18 cellular contexts compared by ENCODE assay signal in the genomic region with DNA sequence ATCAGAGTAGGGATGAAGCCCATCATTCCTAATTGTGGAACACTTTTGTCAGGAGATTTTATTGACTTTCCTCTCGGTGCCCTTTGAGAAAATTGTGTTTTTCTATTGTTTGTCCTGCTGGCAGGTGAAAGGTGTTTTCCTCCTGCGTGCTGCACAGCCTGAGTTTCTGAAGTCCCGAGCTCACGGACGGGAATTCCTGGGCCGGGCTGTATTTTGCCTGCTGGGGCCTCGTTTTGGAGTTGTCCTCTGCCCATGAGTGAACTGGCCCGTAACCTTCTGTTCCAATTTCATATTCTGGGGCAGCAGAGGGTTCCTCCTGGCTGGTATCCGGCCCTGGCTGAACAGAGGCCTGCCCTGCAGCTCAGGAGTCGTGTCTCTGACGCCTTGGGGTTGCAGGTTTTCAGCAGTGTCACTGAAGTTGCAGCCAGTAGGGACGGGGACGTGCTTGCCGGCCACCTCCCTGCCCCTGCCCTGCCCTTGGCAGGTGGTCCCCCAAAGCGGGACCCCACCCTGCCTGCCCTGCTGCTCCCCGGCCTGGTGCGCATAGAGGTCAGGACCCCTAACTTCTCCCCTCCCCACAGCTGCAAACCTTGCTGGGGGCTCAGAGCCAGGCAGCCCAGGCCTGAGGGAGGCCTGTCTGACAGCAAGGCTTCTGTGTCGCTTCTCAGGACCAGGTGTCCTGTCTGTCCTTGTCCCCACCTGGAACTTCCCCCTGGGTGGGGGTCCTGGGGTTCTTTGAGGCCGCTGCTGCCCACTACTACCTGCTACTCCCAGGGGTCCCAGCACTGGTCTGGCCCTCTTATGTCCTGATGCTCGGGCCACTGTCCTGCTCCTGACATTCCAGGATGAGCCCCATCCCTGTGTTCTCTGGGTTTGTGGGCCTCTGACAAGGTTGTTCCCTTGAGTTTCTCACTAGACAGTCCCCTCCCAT. TPM values are rescaled to one million over a fixed set of nuclear protein-coding genes. Genes with fewer than 3 reads are reported as not detected.
DNase-seq lines count a peak whose midpoint lies in the region; ATAC-seq, FAIRE-seq and TF ChIP-seq lines count a peak whose summit lies in the region.
"Had no signal": no experiment of that assay in that cellular context is flagged by ENCODE, and none has a peak within 500 bp of the region (broad histone marks: within the 10 kb centered on the region; RNA-seq: fewer than 3 reads in every experiment).

No MANE protein-coding gene starts in this region.

- H3K4me1 ChIP-seq in IMR-90 (ENCODE audit: control insufficient read depth, insufficient read depth, low read length) (peaks cover 25% of the 10 kb centered on the region), HepG2 (ENCODE audit: insufficient read depth, low read length) (peaks cover 72% of the 10 kb centered on the region), sigmoid colon (peaks cover 0 to 85% (median 71%) of the 10 kb centered on the region in 4 donors)

- H3K27me3 ChIP-seq in IMR-90 (ENCODE audit: control insufficient read depth, insufficient read depth, low read length) (peaks cover 25% of the 10 kb centered on the region), HepG2 (ENCODE audit: control insufficient read depth in 1 of 2, insufficient read depth in 2 of 2, low read length in 2 of 2) (peaks cover 14 to 64% of the 10 kb centered on the region in 2 experiments), sigmoid colon (no peaks in the 10 kb centered on the region)
- H3K27me3 ChIP-seq: adrenal gland, gastrocnemius medialis, thyroid gland had no signal

- no peak overlapping the region for H3K27ac ChIP-seq in IMR-90 (ENCODE audit: insufficient read depth, low read length)
- no peak overlapping the region for H3K27ac ChIP-seq in HepG2 (ENCODE audit: extremely low read length, insufficient read depth, low read length)
- H3K27ac ChIP-seq in sigmoid colon, result peak overlapping the region; percentile 77 to 89 (median 81)
- H3K27ac ChIP-seq: gastrocnemius medialis, thyroid gland had no signal

- H3K9me1 ChIP-seq in IMR-90 (ENCODE audit: insufficient read depth, low read length), result no peaks in the 10 kb centered on the region

- H3K4me1 Mint-ChIP-seq in chondrocyte (ENCODE audit: low read depth), result peaks cover 10% of the 10 kb centered on the region
- H3K4me1 Mint-ChIP-seq: T-cell had no signal

- no peak for TF ChIP-seq CTCF in IMR-90 (conservative IDR thresholded peaks at IDR 0.05; ENCODE audit: low read depth, low read length)
- TF ChIP-seq CTCF in chondrocyte (IDR thresholded peaks at IDR 0.05), result no peak
- TF ChIP-seq CTCF in HepG2 (CRISPR knock-in tag; IDR thresholded peaks at IDR 0.05), result no peak
- TF ChIP-seq CTCF in sigmoid colon (IDR thresholded peaks at IDR 0.05), result no peak
- TF ChIP-seq CTCF in GM10266 (IDR thresholded peaks at IDR 0.05; ENCODE audit: control insufficient read depth, insufficient read depth, low read depth, missing control alignments), result no peak

- H2BK15ac ChIP-seq in IMR-90 (ENCODE audit: low read depth, low read length), result no peak overlapping the region; the same call in 2 of the 3 replicates

- 100% methylated on average over 4 of the region's 20 CpGs; no CpG with 5 or more reads in 1 of the 2 experiments for WGBS in IMR-90 (ENCODE audit: extremely low coverage in 2 of 2, insufficient read length in 1 of 2), 2 experiments
- WGBS in HepG2 (ENCODE audit: low lambda C conversion rate), result 11% methylated on average over 8 of the region's 20 CpGs
- 60 to 76% methylated on average over 20 of the region's 20 CpGs for WGBS in sigmoid colon, 2 donors

- H3K36me3 Mint-ChIP-seq in chondrocyte (ENCODE audit: low read depth), result no peaks in the 10 kb centered on the region
- H3K36me3 Mint-ChIP-seq: stimulated activated naive B cell treated with anti-CD40 and anti-IgM and Interleukin-4, amounts not matched to agents 10 μg/mL and 1 μg/mL and 100 μg/mL, for 72 hours; T-cell had no signal

- peak overlapping the region; percentile 62 for H2AK5ac ChIP-seq in IMR-90 (ENCODE audit: low read depth, low read length)

- intact Hi-C loops in IMR-90 (cut with micrococcal nuclease), result no loop called here
- intact Hi-C loops in HepG2 (cut with micrococcal nuclease; ENCODE audit: unreplicated experiment), result no loop called here
- intact Hi-C loops in sigmoid colon (cut with DNase I), result no loop called here

- H3K4me2 ChIP-seq in IMR-90 (ENCODE audit: low read depth, low read length), result no peak overlapping the region
- H3K4me2 ChIP-seq in HepG2 (ENCODE audit: low read depth, low read length), result peak overlapping the region; percentile 23; the same call in 1 of the 2 replicates

- CTCF ChIA-PET in IMR-90 (lab: Yijun Ruan, JAX), result interaction anchor here (1.0 kb wide), 1 partner anchor 150 kb away, joined by 3 read pairs; no protein-coding TSS in a partner anchor
- CTCF ChIA-PET in HepG2 (lab: Yijun Ruan, JAX; ENCODE audit: low intra/inter-chr PET ratio, low total read pairs), result no interaction called here

- H2BK120ac ChIP-seq in IMR-90 (ENCODE audit: low read depth, low read length), result no peak overlapping the region

- H2AFZ ChIP-seq in IMR-90 (replicated peaks; ENCODE audit: low read length, poor library complexity) (no peak overlapping the region), HepG2 (ENCODE audit: low read length) (no peak overlapping the region)

- H3K79me2 ChIP-seq in HepG2 (ENCODE audit: insufficient read depth, low read length), result no peaks in the 10 kb centered on the region

- H3K4ac ChIP-seq in IMR-90 (ENCODE audit: low read depth, low read length), result peak overlapping the region; percentile 25; the same call in 1 of the 2 replicates

- no peaks in the 10 kb centered on the region for H3K36me3 ChIP-seq in IMR-90 (ENCODE audit: control insufficient read depth, insufficient read depth, low read length)
- no peaks in the 10 kb centered on the region for H3K36me3 ChIP-seq in HepG2 (replicated peaks in 1 of 2; ENCODE audit: control insufficient read depth in 1 of 2, insufficient read depth in 2 of 2, low read length in 2 of 2)
- H3K36me3 ChIP-seq in sigmoid colon, result no peaks in the 10 kb centered on the region
- H3K36me3 ChIP-seq: adrenal gland, gastrocnemius medialis, thyroid gland had no signal

- H3K27ac Mint-ChIP-seq in chondrocyte (ENCODE audit: unreplicated experiment), result no peak overlapping the region
- H3K27ac Mint-ChIP-seq: stimulated activated naive B cell treated with anti-CD40 and anti-IgM and Interleukin-4, amounts not matched to agents 10 μg/mL and 1 μg/mL and 100 μg/mL, for 72 hours; T-cell had no signal

- POLR2A ChIA-PET in IMR-90 (lab: Charles Lee; ENCODE audit: unreplicated experiment), result interaction anchor here (0.6 kb wide), 1 partner anchor 260 kb away, joined by 3 read pairs; no protein-coding TSS in a partner anchor
- POLR2A ChIA-PET in HepG2 (lab: Yijun Ruan, JAX), result interaction anchor here (1.2 to 2.3 kb wide), 2 partner anchors 10 to 24 kb away, joined by 3 to 10 read pairs; no protein-coding TSS in a partner anchor

- dilution Hi-C loops in IMR-90 (cut with HindIII; ENCODE audit: low sequenced_read_pairs, unreplicated experiment), result no loop called here

- no peak for FAIRE-seq in HepG2 (lab: Jason Lieb, UNC)

- ATAC-seq in IMR-90 (ENCODE audit: low read depth) (no peak), HepG2 (no peak), HG03354 (IDR thresholded peaks at IDR 0.05; ENCODE audit: poor library complexity, severe bottlenecking, unreplicated experiment) (no peak), GM19452 (IDR thresholded peaks at IDR 0.05; ENCODE audit: unreplicated experiment) (no peak)
- ATAC-seq: gastrocnemius medialis, sciatic nerve, T-cell had no signal

- H2BK20ac ChIP-seq in IMR-90 (ENCODE audit: low read depth, low read length), result no peak overlapping the region

- TF ChIP-seq EP300 in HepG2 (IDR thresholded peaks at IDR 0.05; ENCODE audit: low read depth in 2 of 2, low read length in 2 of 2), result no peak
- no peak for TF ChIP-seq EP300 in HepG2 (CRISPR knock-in tag; IDR thresholded peaks at IDR 0.05; ENCODE audit: borderline replicate concordance)
- TF ChIP-seq EP300 in sigmoid colon (IDR thresholded peaks at IDR 0.05), result no peak

- H3K9me3 Mint-ChIP-seq in chondrocyte (ENCODE audit: low read depth), result no peaks in the 10 kb centered on the region
- H3K9me3 Mint-ChIP-seq: stimulated activated naive B cell treated with anti-CD40 and anti-IgM and Interleukin-4, amounts not matched to agents 10 μg/mL and 1 μg/mL and 100 μg/mL, for 72 hours; T-cell had no signal

- in situ Hi-C loops in IMR-90 (cut with MboI; ENCODE audit: low sequenced_read_pairs), result no loop called here
- in situ Hi-C loops in HepG2 (cut with HindIII; ENCODE audit: extremely low pct_ligation_motif_present, low pct_unique_long_range_greater_than_20kb), result no loop called here

- no peaks in the 10 kb centered on the region for H3K27me3 Mint-ChIP-seq in chondrocyte (ENCODE audit: low read depth)
- H3K27me3 Mint-ChIP-seq: T-cell had no signal

- H3K9ac ChIP-seq in IMR-90 (ENCODE audit: low read depth, low read length) (no peak overlapping the region), HepG2 (ENCODE audit: insufficient read depth, low read depth, low read length) (no peak overlapping the region)

- no peak for TF ChIP-seq RAD21 in IMR-90 (IDR thresholded peaks at IDR 0.05; ENCODE audit: low read length)
- TF ChIP-seq RAD21 in HepG2 (CRISPR knock-in tag; IDR thresholded peaks at IDR 0.05), result no peak

- DNase-seq in IMR-90, result no peak
- peak; percentile 38 for DNase-seq in chondrocyte (ENCODE audit: low spot score)
- DNase-seq in HepG2 (ENCODE audit: low spot score), result no peak
- peak; percentile 60 for DNase-seq in sigmoid colon
- DNase-seq in GM10266 (ENCODE audit: extremely low spot score), result no peak
- no peak for DNase-seq in activated naive CD4-positive, alpha-beta T cell treated with Interleukin-2 at 50 U/mL for 16 hours
- DNase-seq: activated CD4-positive, alpha-beta T cell treated with anti-CD3 and anti-CD28 coated beads, Interleukin-2, amount 50 U/mL, for 1 hour; activated gamma-delta T cell; central memory CD4-positive, alpha-beta T cell; gastrocnemius medialis; NCI-H345; stimulated activated naive B cell treated with anti-CD40 and anti-IgM and Interleukin-4, amounts not matched to agents 10 μg/mL and 1 μg/mL and 100 μg/mL, for 72 hours; T-cell; thyroid gland had no signal

- H2BK5ac ChIP-seq in IMR-90 (ENCODE audit: low read depth, low read length, poor library complexity, severe bottlenecking), result no peak overlapping the region

- H3K9me3 ChIP-seq in IMR-90 (ENCODE audit: control insufficient read depth, insufficient read depth, low read length), result no peaks in the 10 kb centered on the region
- H3K9me3 ChIP-seq in HepG2 (ENCODE audit: low read length), result no peaks in the 10 kb centered on the region
- H3K9me3 ChIP-seq in sigmoid colon, result no peaks in the 10 kb centered on the region
- H3K9me3 ChIP-seq: adrenal gland, gastrocnemius medialis, thyroid gland had no signal

- no peak overlapping the region for H3K18ac ChIP-seq in IMR-90 (ENCODE audit: low read depth, low read length)

- BruUV-seq in IMR-90 (replicated peaks; lab: Mats Ljungman, UMichigan) (no TSS peak), HepG2 (replicated peaks; lab: Mats Ljungman, UMichigan) (no TSS peak)

- H4K8ac ChIP-seq in IMR-90 (ENCODE audit: low read depth in 2 of 2, low read length in 2 of 2), result no peak overlapping the region

- TF ChIP-seq POLR2A in IMR-90 (IDR thresholded peaks at IDR 0.05; ENCODE audit: low read depth, low read length) (no peak), HepG2 (IDR thresholded peaks at IDR 0.05; ENCODE audit: insufficient read depth in 1 of 2, low read depth in 2 of 2, low read length in 2 of 2) (no peak), sigmoid colon (IDR thresholded peaks at IDR 0.05) (no peak)

- H4K20me1 ChIP-seq in IMR-90 (ENCODE audit: insufficient read depth, low read length) (peaks cover 10% of the 10 kb centered on the region; the same call in 1 of the 2 replicates), HepG2 (ENCODE audit: insufficient read depth, low read length) (no peaks in the 10 kb centered on the region)

- H4K91ac ChIP-seq in IMR-90 (ENCODE audit: insufficient read depth, low read depth, low read length), result peak overlapping the region; percentile 50; the same call in 1 of the 2 replicates

- no peak overlapping the region for H3K4me3 Mint-ChIP-seq in chondrocyte (ENCODE audit: unreplicated experiment)
- H3K4me3 Mint-ChIP-seq: stimulated activated naive B cell treated with anti-CD40 and anti-IgM and Interleukin-4, amounts not matched to agents 10 μg/mL and 1 μg/mL and 100 μg/mL, for 72 hours; T-cell had no signal

- H4K5ac ChIP-seq in IMR-90 (ENCODE audit: low read depth, low read length), result no peak overlapping the region

- H3K14ac ChIP-seq in IMR-90 (replicated peaks; ENCODE audit: low read depth, low read length), result no peak overlapping the region

- no peak overlapping the region for H2AK9ac ChIP-seq in IMR-90 (replicated peaks; ENCODE audit: low read depth, low read length, poor library complexity)

- H3K23ac ChIP-seq in IMR-90 (ENCODE audit: low read depth, low read length), result no peak overlapping the region

- H3K4me3 ChIP-seq in IMR-90 (ENCODE audit: insufficient read depth, low read depth, low read length) (no peak overlapping the region), HepG2 (replicated peaks in 1 of 3; ENCODE audit: insufficient read depth in 1 of 3, low read depth in 2 of 3, low read length in 3 of 3) (peak overlapping the region in 1 of 3 experiments; percentile 10; a peak in 1 of 6 replicates), sigmoid colon (no peak overlapping the region)
- H3K4me3 ChIP-seq: adrenal gland, gastrocnemius medialis, thyroid gland had no signal

- H3K79me1 ChIP-seq in IMR-90 (ENCODE audit: low read depth in 1 of 2, low read length in 2 of 2), result no peaks in the 10 kb centered on the region

- H3K56ac ChIP-seq in IMR-90 (ENCODE audit: extremely low read depth, insufficient read depth, low read length), result no peak overlapping the region

RNA-seq across cellular contexts. Expression of a gene that starts 49.0 kb away (rescaled TPM):
- 10.4 and 17.5 TPM in 2 replicates for total RNA-seq in IMR-90 (2012; rRNA removed)
- 21.7 and 27.4 TPM in 2 replicates for polyA plus RNA-seq in IMR-90 (2012; rRNA removed)
- 29.5 and 45.6 TPM in 2 replicates for polyA plus RNA-seq in IMR-90 (2012; cell fraction: cytosol; rRNA removed)
- polyA plus RNA-seq in IMR-90 (2012; cell fraction: nucleus; rRNA removed; ENCODE audit: low replicate concordance), result 26.6 and 28.5 TPM in 2 replicates
- 20.4 to 27.4 TPM (median 24.0 TPM) in 3 replicates for total RNA-seq in chondrocyte
- total RNA-seq in HepG2 (2016; rRNA removed; fragmentation: Illumina TruSeq; extraction: Trizol), result 47.1 and 51.5 TPM in 2 replicates
- total RNA-seq in HepG2 (2016; cell fraction: cytosol; rRNA removed; fragmentation: Illumina TruSeq; extraction: Trizol; ENCODE audit: low read depth), result 43.4 and 50.9 TPM in 2 replicates
- total RNA-seq in HepG2 (2016; cell fraction: insoluble cytoplasmic fraction; rRNA removed; fragmentation: Illumina TruSeq; extraction: Trizol), result 51.9 and 55.4 TPM in 2 replicates
- 31.2 and 37.8 TPM in 2 replicates for total RNA-seq in HepG2 (2016; cell fraction: membrane; rRNA removed; fragmentation: Illumina TruSeq; extraction: Trizol)
- 17.3 and 20.5 TPM in 2 replicates for total RNA-seq in HepG2 (2016; cell fraction: nucleus; rRNA removed; fragmentation: Illumina TruSeq; extraction: Trizol)
- 21.0 and 22.6 TPM in 2 replicates for polyA plus RNA-seq in HepG2 (2011; rRNA removed)
- polyA plus RNA-seq in HepG2 (2011; cell fraction: cytosol; rRNA removed), result 32.4 and 47.0 TPM in 2 replicates
- 22.9 and 26.2 TPM in 2 replicates for polyA plus RNA-seq in HepG2 (2011; cell fraction: nucleus; rRNA removed)
- polyA plus RNA-seq in HepG2 (2012), result 22.9 TPM in 2 replicates
- polyA plus RNA-seq in HepG2 (2016; cell fraction: cytosol; fragmentation: Illumina TruSeq; extraction: Trizol; ENCODE audit: low read depth), result 43.3 and 45.1 TPM in 2 replicates
- polyA plus RNA-seq in HepG2 (2016; cell fraction: insoluble cytoplasmic fraction; fragmentation: Illumina TruSeq; extraction: Trizol; ENCODE audit: low read depth), result 53.9 and 57.5 TPM in 2 replicates
- 27.6 and 29.8 TPM in 2 replicates for polyA plus RNA-seq in HepG2 (2016; cell fraction: membrane; fragmentation: Illumina TruSeq; extraction: Trizol; ENCODE audit: low read depth)
- polyA plus RNA-seq in HepG2 (2016; cell fraction: nucleus; fragmentation: Illumina TruSeq; extraction: Trizol; ENCODE audit: insufficient read depth, low read depth), result 35.4 and 41.4 TPM in 2 replicates
- 14.1 and 17.2 TPM in 2 replicates for polyA minus RNA-seq in HepG2 (2011; rRNA and poly(A)+ RNA removed; ENCODE audit: low replicate concordance)
- 15.8 and 22.1 TPM in 2 replicates for polyA minus RNA-seq in HepG2 (2011; cell fraction: cytosol; rRNA and poly(A)+ RNA removed)
- polyA minus RNA-seq in HepG2 (2011; cell fraction: nucleus; rRNA and poly(A)+ RNA removed), result 5.8 and 8.6 TPM in 2 replicates
- total RNA-seq in sigmoid colon, result 10 to 100 TPM; 18.3 to 38.8 (median 22.0) TPM
- polyA plus RNA-seq in sigmoid colon, result 10 to 100 TPM in 2 of 3 donors, 1 to 10 TPM in 1; 9.7 to 31.9 (median 15.0) TPM

Comparison
In these comparisons a context has a peak if more than half of its experiments do, and no peak if none do; other contexts are left out.
1. DNase-seq: peak in chondrocyte (single experiment) and sigmoid colon (single experiment); none in IMR-90 (single experiment), HepG2 (single experiment), GM10266 (single experiment) and activated naive CD4-positive, alpha-beta T cell treated with Interleukin-2 at 50 U/mL for 16 hours (single experiment).
2. H3K27ac ChIP-seq: peak in sigmoid colon (4 of 4); none in IMR-90 (single experiment) and HepG2 (single experiment).